Comparison of ENCODE assay signal across 20 cellular contexts in the genomic region with DNA sequence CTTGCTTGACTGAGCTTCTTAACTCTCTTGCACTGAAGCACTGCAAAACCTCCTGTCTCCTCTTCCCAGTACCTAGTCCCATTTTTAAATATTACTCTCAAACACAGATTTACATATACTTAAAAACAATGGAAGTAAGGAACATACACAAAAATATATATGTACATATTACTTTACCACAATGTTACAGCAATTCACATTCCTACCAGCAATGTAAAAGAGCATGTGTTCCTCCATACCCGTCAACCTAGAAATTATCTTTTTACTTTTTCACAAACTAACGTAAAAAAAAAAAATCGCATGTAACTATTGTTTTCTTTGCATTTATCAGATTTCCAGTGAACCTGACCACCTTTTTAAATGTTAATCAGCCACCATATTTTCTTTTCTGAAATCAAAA.
"Had no signal": no experiment of that assay in that cellular context is flagged by ENCODE, and none has a peak within 500 bp of the region (broad histone marks: within the 10 kb centered on the region; RNA-seq: fewer than 3 reads in every experiment).

No MANE protein-coding gene starts in this region.

- FAIRE-seq: small intestine had no signal

- H3K27ac Mint-ChIP-seq: activated naive CD8-positive, alpha-beta T cell treated with anti-CD3 and anti-CD28 coated beads for 36 hours; activated T-helper 17 cell treated with anti-CD3 and anti-CD28 coated beads, Interleukin-2, amount 50 U/mL, for 72 hours; neural progenitor cell; stimulated activated effector memory CD8-positive, alpha-beta T cell treated with anti-CD3 and anti-CD28 coated beads, Interleukin-12 subunit alpha, Interleukin-12 subunit beta, amount 100 ng/mL, for 72 hours had no signal

- H3K9me3 ChIP-seq: ovary, right lobe of liver, stomach had no signal

- ATAC-seq: activated T-helper 17 cell treated with anti-CD3 and anti-CD28 coated beads, Interleukin-2, amount 50 U/mL, for 72 hours; foreskin keratinocyte; left lobe of liver; right lobe of liver; SK-N-SH treated with all-trans-retinoic acid at 6 μM for 48 hours; stimulated activated effector memory CD8-positive, alpha-beta T cell treated with anti-CD3 and anti-CD28 coated beads, Interleukin-12 subunit alpha, Interleukin-12 subunit beta, amount 100 ng/mL, for 72 hours had no signal

- H3K4me3 Mint-ChIP-seq: activated naive CD8-positive, alpha-beta T cell treated with anti-CD3 and anti-CD28 coated beads for 36 hours; activated T-helper 17 cell treated with anti-CD3 and anti-CD28 coated beads, Interleukin-2, amount 50 U/mL, for 72 hours; neural progenitor cell; stimulated activated effector memory CD8-positive, alpha-beta T cell treated with anti-CD3 and anti-CD28 coated beads, Interleukin-12 subunit alpha, Interleukin-12 subunit beta, amount 100 ng/mL, for 72 hours had no signal

- H3K27me3 ChIP-seq: cardiac muscle cell, foreskin keratinocyte, neural progenitor cell, ovary, right lobe of liver, stomach had no signal

- DNase-seq: activated CD4-positive, alpha-beta T cell treated with anti-CD3 and anti-CD28 coated beads, Interleukin-2, amount 50 U/mL, for 48 hours; activated naive CD4-positive, alpha-beta T cell; activated naive CD8-positive, alpha-beta T cell treated with anti-CD3 and anti-CD28 coated beads for 36 hours; amniotic stem cell; foreskin keratinocyte; hippocampal formation; islet precursor cell; ovary; right lobe of liver; small intestine; stimulated activated CD4-positive, alpha-beta T cell treated with anti-CD3 and anti-CD28 coated beads, Interleukin-4, amount 100 ng/mL, for 24 hours; stomach; T-helper 1 cell had no signal

- H3K4me1 ChIP-seq: foreskin keratinocyte, neural progenitor cell, right lobe of liver, stomach had no signal

- H3K9me3 Mint-ChIP-seq: activated naive CD8-positive, alpha-beta T cell treated with anti-CD3 and anti-CD28 coated beads for 36 hours; activated T-helper 17 cell treated with anti-CD3 and anti-CD28 coated beads, Interleukin-2, amount 50 U/mL, for 72 hours; neural progenitor cell; stimulated activated effector memory CD8-positive, alpha-beta T cell treated with anti-CD3 and anti-CD28 coated beads, Interleukin-12 subunit alpha, Interleukin-12 subunit beta, amount 100 ng/mL, for 72 hours had no signal

- H3K4me3 ChIP-seq: cardiac muscle cell, neural progenitor cell, ovary, right lobe of liver, stomach had no signal

- H3K36me3 ChIP-seq: ovary had no signal

- H3K4me1 Mint-ChIP-seq: activated naive CD8-positive, alpha-beta T cell treated with anti-CD3 and anti-CD28 coated beads for 36 hours; activated T-helper 17 cell treated with anti-CD3 and anti-CD28 coated beads, Interleukin-2, amount 50 U/mL, for 72 hours; neural progenitor cell; stimulated activated effector memory CD8-positive, alpha-beta T cell treated with anti-CD3 and anti-CD28 coated beads, Interleukin-12 subunit alpha, Interleukin-12 subunit beta, amount 100 ng/mL, for 72 hours had no signal

- H3K27me3 Mint-ChIP-seq: activated naive CD8-positive, alpha-beta T cell treated with anti-CD3 and anti-CD28 coated beads for 36 hours; activated T-helper 17 cell treated with anti-CD3 and anti-CD28 coated beads, Interleukin-2, amount 50 U/mL, for 72 hours had no signal

- H3K27ac ChIP-seq: cardiac muscle cell, foreskin keratinocyte, neural progenitor cell, ovary, right lobe of liver, stomach, VCaP had no signal
